8 cellular contexts compared by ENCODE assay signal in genomic region chr16:68538880-68539701, GRCh38. TPM values are rescaled to one million over a fixed set of nuclear protein-coding genes. Genes with fewer than 3 reads are reported as not detected.
A peak's percentile ranks its signal among the peaks of the same experiment; 100 is the strongest.
DNase-seq lines count a peak whose midpoint lies in the region; ATAC-seq and TF ChIP-seq lines count a peak whose summit lies in the region.

Gene ZFP90 (plus strand): TSS chr16:68539291. CDS start chr16:68539793, 502 bp downstream.

- ATAC-seq in GM21447 (IDR thresholded peaks at IDR 0.05; ENCODE audit: unreplicated experiment), result peak; percentile 80

- peak; percentile 63 for TF ChIP-seq POLR2A in erythroblast (IDR thresholded peaks at IDR 0.05; ENCODE audit: low read length)

- H3K4me2 ChIP-seq in OCI-LY3 (ENCODE audit: low read length), result peak within 1 kb of the TSS; percentile 99

- peak within 1 kb of the TSS; percentile 84 for H3K4me3 Mint-ChIP-seq in Calu3 (ENCODE audit: low read depth, unreplicated experiment)

- under 1% methylated on average over 65 of the region's 71 CpGs for WGBS in HUES64

- H3K79me2 ChIP-seq in OCI-LY3 (ENCODE audit: low read length), result peaks cover 7% of the 10 kb centered on the region; the same call in 1 of the 2 replicates

- H3K9me3 ChIP-seq in HUES64 (ENCODE audit: insufficient read depth, low read depth, low read length), result no peaks in the 10 kb centered on the region
- no peaks in the 10 kb centered on the region for H3K9me3 ChIP-seq in OCI-LY3 (ENCODE audit: insufficient read depth, low read length)
- no peaks in the 10 kb centered on the region for H3K9me3 ChIP-seq in mucosa of stomach (ENCODE audit: control insufficient read depth, low read length)

- intact Hi-C loops in Calu3 (cut with micrococcal nuclease; ENCODE audit: unreplicated experiment), result no loop called here

- H3K27me3 ChIP-seq in HUES64 (ENCODE audit: insufficient read depth, low read length), result no peaks in the 10 kb centered on the region
- no peaks in the 10 kb centered on the region for H3K27me3 ChIP-seq in OCI-LY3 (ENCODE audit: low read depth, low read length)
- no peaks in the 10 kb centered on the region for H3K27me3 ChIP-seq in mucosa of stomach (ENCODE audit: control insufficient read depth, insufficient read depth, low read length)

- H3K36me3 ChIP-seq in HUES64 (ENCODE audit: insufficient read depth, low read length) (peaks cover 16% of the 10 kb centered on the region), OCI-LY3 (replicated peaks; ENCODE audit: low read depth, low read length) (peaks cover 28% of the 10 kb centered on the region), mucosa of stomach (ENCODE audit: control insufficient read depth, insufficient read depth, low read length) (no peaks in the 10 kb centered on the region)

- TF ChIP-seq CTCF in Calu3 (IDR thresholded peaks at IDR 0.05; ENCODE audit: unreplicated experiment) (no peak), OCI-LY3 (IDR thresholded peaks at IDR 0.05; ENCODE audit: low read depth, low read length) (no peak)

- H3K36me3 Mint-ChIP-seq in Calu3 (ENCODE audit: insufficient read depth, unreplicated experiment), result peaks cover 37% of the 10 kb centered on the region

- peak within 1 kb of the TSS; percentile 91 for H2AFZ ChIP-seq in OCI-LY3 (ENCODE audit: low read depth, low read length)

- DNase-seq in Calu3 (peak; percentile 93), activated T-cell treated with anti-CD3 and anti-CD28 coated beads for 4 hours (peak; percentile 76), erythroblast (lab: John Stamatoyannopoulos, UW) (peak; percentile 90 to 93)
- DNase-seq in stimulated activated CD8-positive, alpha-beta memory T cell treated with anti-CD3 and anti-CD28 coated beads, Interleukin-4, amount 100 ng/mL, for 48 hours, result peak; percentile 90

- no peaks in the 10 kb centered on the region for H3K27me3 Mint-ChIP-seq in Calu3 (ENCODE audit: unreplicated experiment)

- peaks cover 7% of the 10 kb centered on the region for H3K9me3 Mint-ChIP-seq in Calu3 (ENCODE audit: low read depth, unreplicated experiment)

- H3K27ac ChIP-seq in HUES64 (ENCODE audit: low read depth, low read length), result peak within 1 kb of the TSS; percentile 63
- peak within 1 kb of the TSS; percentile 31 for H3K27ac ChIP-seq in OCI-LY3 (ENCODE audit: low read length)

- H3K4me1 Mint-ChIP-seq in Calu3 (ENCODE audit: low read depth, unreplicated experiment), result peaks cover 9% of the 10 kb centered on the region

- peak within 1 kb of the TSS; percentile 57 for H3K27ac Mint-ChIP-seq in Calu3 (ENCODE audit: unreplicated experiment)

- H3K9ac ChIP-seq in HUES64 (ENCODE audit: low read depth, low read length) (peak within 1 kb of the TSS; percentile 69), OCI-LY3 (ENCODE audit: low read length) (peak within 1 kb of the TSS; percentile 80), mucosa of stomach (ENCODE audit: low read length) (peak within 1 kb of the TSS; percentile 80)

- no peaks in the 10 kb centered on the region for H4K20me1 ChIP-seq in OCI-LY3 (ENCODE audit: insufficient read depth, low read length)

- CTCF ChIA-PET in Calu3 (lab: Charles Lee), result no interaction called here

- peak within 1 kb of the TSS; percentile 65 for H3K4me3 ChIP-seq in HUES64 (ENCODE audit: low read length)
- peak within 1 kb of the TSS; percentile 93 for H3K4me3 ChIP-seq in OCI-LY3 (ENCODE audit: low read length)
- peak within 1 kb of the TSS; percentile 77 for H3K4me3 ChIP-seq in mucosa of stomach (ENCODE audit: low read length)

- H3K4me1 ChIP-seq in HUES64 (ENCODE audit: insufficient read depth, low read length), result peaks cover 5% of the 10 kb centered on the region; the same call in 1 of the 2 replicates
- H3K4me1 ChIP-seq in OCI-LY3 (ENCODE audit: low read length), result peaks cover 11% of the 10 kb centered on the region; the same call in 1 of the 2 replicates
- no peaks in the 10 kb centered on the region for H3K4me1 ChIP-seq in mucosa of stomach (ENCODE audit: control insufficient read depth, insufficient read depth, low read length)

- BruUV-seq in Calu3 (replicated peaks; lab: Mats Ljungman, UMichigan), result no TSS peak

RNA-seq across cellular contexts. Expression of gene ZFP90, which starts in this region (rescaled TPM):
- 30.4 and 32.1 TPM in 2 replicates for total RNA-seq in Calu3 (2022)
- 17.3 TPM for polyA plus RNA-seq in HUES64 (2013, experiment 1 of 2)
- 22.2 TPM for polyA plus RNA-seq in HUES64 (2013, experiment 2 of 2)

Comparison
In these comparisons a context has a peak if more than half of its experiments do, and no peak if none do; other contexts are left out.
1. Peak in every context shown above with its lines: DNase-seq, ATAC-seq, H3K4me3 ChIP-seq and H3K27ac ChIP-seq.